In genomic region chr20:46566125-46566524, GRCh38 we compare ENCODE assay signal across 19 cellular contexts. TPM values are rescaled to one million over a fixed set of nuclear protein-coding genes. Genes with fewer than 3 reads are reported as not detected.
DNase-seq lines count a peak whose midpoint lies in the region; FAIRE-seq and TF ChIP-seq lines count a peak whose summit lies in the region.
"Had no signal": no experiment of that assay in that cellular context is flagged by ENCODE, and none has a peak within 500 bp of the region (broad histone marks: within the 10 kb centered on the region; RNA-seq: fewer than 3 reads in every experiment).

No MANE protein-coding gene starts in this region.

- H2BK12ac ChIP-seq in H1 (ENCODE audit: low read depth, low read length) (no peak overlapping the region), trophoblast cell (ENCODE audit: low read length) (peak overlapping the region; percentile 70)

- H3K9me3 ChIP-seq in H1 (ENCODE audit: insufficient read depth in 2 of 2, low read depth in 1 of 2, low read length in 1 of 2): no peaks in the 10 kb centered on the region
- H3K9me3 ChIP-seq in trophoblast cell (ENCODE audit: insufficient read depth, low read depth, low read length): no peaks in the 10 kb centered on the region
- no peaks in the 10 kb centered on the region for H3K9me3 ChIP-seq in kidney (ENCODE audit: control insufficient read depth in 1 of 2, low read length in 2 of 2)
- H3K9me3 ChIP-seq: Caco-2 had no signal

- H3K36me3 ChIP-seq in H7 (replicated peaks; ENCODE audit: control insufficient read depth, insufficient read depth, low read length) (no peaks in the 10 kb centered on the region), H1 (ENCODE audit: control insufficient read depth in 2 of 4, insufficient read depth in 4 of 4, low read length in 3 of 4) (no peaks in the 10 kb centered on the region), trophoblast cell (ENCODE audit: control insufficient read depth in 1 of 2, insufficient read depth in 2 of 2, low read length in 2 of 2) (no peaks in the 10 kb centered on the region), kidney (ENCODE audit: control insufficient read depth in 1 of 2, insufficient read depth in 2 of 2, low read length in 2 of 2) (peaks cover 0 to 2% of the 10 kb centered on the region in 2 donors)

- FAIRE-seq in H1 (lab: Jason Lieb, UNC) (no peak), kidney (lab: Jason Lieb, UNC) (no peak)
- FAIRE-seq: G401.6, GM12892 had no signal

- no peak overlapping the region for H3K4ac ChIP-seq in H1 (replicated peaks; ENCODE audit: insufficient read length, low read depth, low read length)
- no peak overlapping the region for H3K4ac ChIP-seq in trophoblast cell (ENCODE audit: low read depth, low read length)

- H3K79me1 ChIP-seq in H1 (ENCODE audit: low read depth, low read length): no peaks in the 10 kb centered on the region
- H3K79me1 ChIP-seq in trophoblast cell (ENCODE audit: low read length): no peaks in the 10 kb centered on the region

- no peak overlapping the region for H4K5ac ChIP-seq in H1 (ENCODE audit: insufficient read length, low read depth, low read length)

- H3K4me1 Mint-ChIP-seq in activated T-helper 2 cell treated with anti-CD3 and anti-CD28 coated beads, Interferon-gamma antibody, Interleukin-2, Interleukin-4, amounts not matched to agents 10 μg/mL and 5 μg/mL and 100 μg/mL, durations not matched to agents 14 hours and 24 hours and 36 hours (ENCODE audit: low read depth): peaks cover 5% of the 10 kb centered on the region
- H3K4me1 Mint-ChIP-seq: CD4-positive, CD25-positive, alpha-beta regulatory T cell had no signal

- CTCF ChIA-PET in H1 (lab: Charles Lee; ENCODE audit: partially characterized antibody): interaction anchor here (1.3 to 2.4 kb wide), 4 partner anchors 11 to 117 kb away, joined by 4 to 14 read pairs (median 6); partner anchors contain the start of gene OCSTAMP

- no peak overlapping the region for H2BK20ac ChIP-seq in H1 (ENCODE audit: low read length)

- TF ChIP-seq POLR2A in H1 (IDR thresholded peaks at IDR 0.05; ENCODE audit: control extremely low read depth in 1 of 2, low read depth in 2 of 2, low read length in 2 of 2): no peak

- intact Hi-C loops in kidney (cut with DNase I): no loop called here
- intact Hi-C loops in activated T-helper 2 cell treated with anti-CD3 and anti-CD28 coated beads, Interferon-gamma antibody, Interleukin-2, Interleukin-4, amounts not matched to agents 10 μg/mL and 5 μg/mL and 100 μg/mL, durations not matched to agents 14 hours and 24 hours and 36 hours (cut with micrococcal nuclease): no loop called here

- DNase-seq in H7: peak; percentile 13
- DNase-seq in H1 (ENCODE audit: low read depth in 1 of 2, low spot score in 2 of 2): no peak
- no peak for DNase-seq in trophoblast cell
- DNase-seq in NCI-H226: no peak
- DNase-seq in kidney: no peak
- DNase-seq in activated T-helper 2 cell treated with anti-CD3 and anti-CD28 coated beads, Interferon-gamma antibody, Interleukin-2, Interleukin-4, amounts not matched to agents 10 μg/mL and 5 μg/mL and 100 μg/mL, durations not matched to agents 14 hours and 24 hours and 36 hours (ENCODE audit: low spot score): no peak
- DNase-seq: C1 segment of cervical spinal cord; Caco-2; CD4-positive, CD25-positive, alpha-beta regulatory T cell; CD8-positive, alpha-beta T cell; DMS153; DND-41; GOT3; H9 had no signal

- peaks cover 2% of the 10 kb centered on the region; the same call in 1 of the 2 replicates for H3K23me2 ChIP-seq in H1 (ENCODE audit: low read depth, low read length)

- H3K79me2 ChIP-seq in H1 (ENCODE audit: control insufficient read depth in 1 of 2, insufficient read depth in 2 of 2, low read length in 2 of 2) (no peaks in the 10 kb centered on the region), trophoblast cell (ENCODE audit: control insufficient read depth, insufficient read depth, low read length, poor library complexity) (no peaks in the 10 kb centered on the region)

- peaks cover 21% of the 10 kb centered on the region for H3K27me3 Mint-ChIP-seq in activated T-helper 2 cell treated with anti-CD3 and anti-CD28 coated beads, Interferon-gamma antibody, Interleukin-2, Interleukin-4, amounts not matched to agents 10 μg/mL and 5 μg/mL and 100 μg/mL, durations not matched to agents 14 hours and 24 hours and 36 hours (ENCODE audit: low read depth)

- H3K23ac ChIP-seq in H1 (ENCODE audit: insufficient read length) (no peak overlapping the region), trophoblast cell (ENCODE audit: low read length) (no peak overlapping the region)

- H4K12ac ChIP-seq in trophoblast cell (ENCODE audit: low read depth, low read length): no peak overlapping the region

- no peak for TF ChIP-seq EP300 in H1 (IDR thresholded peaks at IDR 0.05; ENCODE audit: borderline replicate concordance in 1 of 2, low read depth in 2 of 2, low read length in 2 of 2)

- H3K27me3 ChIP-seq in H7 (ENCODE audit: control insufficient read depth, insufficient read depth, low read length) (no peaks in the 10 kb centered on the region), H1 (replicated peaks in 1 of 4; ENCODE audit: control insufficient read depth in 3 of 4, extremely low read depth in 1 of 4, insufficient read depth in 3 of 4, low read length in 3 of 4) (no peaks in the 10 kb centered on the region), trophoblast cell (ENCODE audit: insufficient read depth, low read length) (no peaks in the 10 kb centered on the region)

- 93% methylated on average over 10 of the region's 10 CpGs; no CpG with 5 or more reads in 1 of the 2 experiments for WGBS in H1 (ENCODE audit: extremely low coverage in 1 of 2, insufficient coverage in 1 of 2, insufficient read length in 1 of 2, insufficient replicate concordance in 2 of 2, low coverage in 1 of 2, low lambda C conversion rate in 2 of 2, missing lambda C conversion rate in 1 of 2), 2 experiments
- WGBS in trophoblast cell (ENCODE audit: extremely low coverage, insufficient coverage, insufficient read length): no CpG with 5 or more reads among the region's 10 CpGs

- H3K9me3 Mint-ChIP-seq in activated T-helper 2 cell treated with anti-CD3 and anti-CD28 coated beads, Interferon-gamma antibody, Interleukin-2, Interleukin-4, amounts not matched to agents 10 μg/mL and 5 μg/mL and 100 μg/mL, durations not matched to agents 14 hours and 24 hours and 36 hours: no peaks in the 10 kb centered on the region
- H3K9me3 Mint-ChIP-seq: CD4-positive, CD25-positive, alpha-beta regulatory T cell; CD8-positive, alpha-beta T cell; H9 had no signal

- no peak overlapping the region for H3K4me2 ChIP-seq in H1 (ENCODE audit: insufficient read depth in 1 of 2, low read depth in 2 of 2, low read length in 2 of 2)
- no peak overlapping the region for H3K4me2 ChIP-seq in trophoblast cell (ENCODE audit: low read length)

- POLR2A ChIA-PET in H1 (lab: Charles Lee; ENCODE audit: partially characterized antibody): no interaction called here

- TF ChIP-seq CTCF in H1 (IDR thresholded peaks at IDR 0.05; ENCODE audit: control extremely low read depth in 1 of 3, insufficient read depth in 1 of 3, low read depth in 1 of 3, low read length in 3 of 3) (no peak), kidney (IDR thresholded peaks at IDR 0.05; ENCODE audit: borderline replicate concordance, extremely low read depth, insufficient read depth) (no peak)

- H2AFZ ChIP-seq in H1 (ENCODE audit: low read length): no peak overlapping the region
- no peak overlapping the region for H2AFZ ChIP-seq in trophoblast cell (ENCODE audit: insufficient read depth, low read length, poor library complexity)

- H3K27ac ChIP-seq in H1 (ENCODE audit: low read depth, low read length) (no peak overlapping the region), trophoblast cell (ENCODE audit: low read depth, low read length) (no peak overlapping the region), kidney (ENCODE audit: low read depth in 2 of 2, low read length in 2 of 2) (no peak overlapping the region)

- H4K8ac ChIP-seq in H1 (ENCODE audit: extremely low read depth, insufficient read depth, low read length) (peak overlapping the region; percentile 81), trophoblast cell (ENCODE audit: low read depth, low read length) (no peak overlapping the region)

- no peak overlapping the region for H3K4me3 ChIP-seq in H7 (ENCODE audit: insufficient read depth, low read depth, low read length)
- H3K4me3 ChIP-seq in H1 (ENCODE audit: extremely low read depth in 1 of 4, insufficient read depth in 2 of 4, low read depth in 3 of 4, low read length in 4 of 4): no peak overlapping the region
- H3K4me3 ChIP-seq in trophoblast cell (ENCODE audit: low read depth, low read length): no peak overlapping the region
- H3K4me3 ChIP-seq in kidney (ENCODE audit: low read length in 2 of 2): no peak overlapping the region

- H2BK120ac ChIP-seq in H1 (replicated peaks; ENCODE audit: low read depth, low read length) (no peak overlapping the region), trophoblast cell (ENCODE audit: insufficient read depth, low read length, poor library complexity) (no peak overlapping the region)

- no peak for TF ChIP-seq RAD21 in H1 (IDR thresholded peaks at IDR 0.05 in 1 of 2, conservative IDR thresholded peaks at IDR 0.05 in 1 of 2; ENCODE audit: low read depth in 2 of 2, low read length in 2 of 2)

- no peak overlapping the region for H3K14ac ChIP-seq in H1 (ENCODE audit: insufficient read length)
- no peak overlapping the region for H3K14ac ChIP-seq in trophoblast cell (ENCODE audit: low read length)

- H3K4me3 Mint-ChIP-seq in activated T-helper 2 cell treated with anti-CD3 and anti-CD28 coated beads, Interferon-gamma antibody, Interleukin-2, Interleukin-4, amounts not matched to agents 10 μg/mL and 5 μg/mL and 100 μg/mL, durations not matched to agents 14 hours and 24 hours and 36 hours (ENCODE audit: low read depth): no peak overlapping the region
- H3K4me3 Mint-ChIP-seq: CD4-positive, CD25-positive, alpha-beta regulatory T cell; CD8-positive, alpha-beta T cell; H9 had no signal

- H4K20me1 ChIP-seq in H1 (replicated peaks in 1 of 2; ENCODE audit: control insufficient read depth in 1 of 2, insufficient read depth in 2 of 2, low read length in 2 of 2): no peaks in the 10 kb centered on the region

- H3K4me1 ChIP-seq in H1 (replicated peaks in 1 of 4; ENCODE audit: control insufficient read depth in 3 of 4, insufficient read depth in 4 of 4, low read length in 3 of 4) (peaks cover 8 to 17% (median 13%) of the 10 kb centered on the region in 4 experiments), trophoblast cell (ENCODE audit: control insufficient read depth in 1 of 2, insufficient read depth in 2 of 2, low read length in 2 of 2) (peaks cover 11 to 14% of the 10 kb centered on the region in 2 experiments), kidney (ENCODE audit: control insufficient read depth in 1 of 2, insufficient read depth in 1 of 2, low read depth in 1 of 2, low read length in 2 of 2) (peaks cover 0 to 6% of the 10 kb centered on the region in 2 donors)
- H3K4me1 ChIP-seq: Caco-2 had no signal

- no peaks in the 10 kb centered on the region for H3K36me3 Mint-ChIP-seq in activated T-helper 2 cell treated with anti-CD3 and anti-CD28 coated beads, Interferon-gamma antibody, Interleukin-2, Interleukin-4, amounts not matched to agents 10 μg/mL and 5 μg/mL and 100 μg/mL, durations not matched to agents 14 hours and 24 hours and 36 hours (ENCODE audit: low read depth)
- H3K36me3 Mint-ChIP-seq: CD4-positive, CD25-positive, alpha-beta regulatory T cell; CD8-positive, alpha-beta T cell had no signal

- H4K91ac ChIP-seq in H1 (replicated peaks; ENCODE audit: insufficient read length, low read length): no peak overlapping the region
- no peak overlapping the region for H4K91ac ChIP-seq in trophoblast cell (ENCODE audit: low read depth, low read length)

- no peak overlapping the region for H3K27ac Mint-ChIP-seq in activated T-helper 2 cell treated with anti-CD3 and anti-CD28 coated beads, Interferon-gamma antibody, Interleukin-2, Interleukin-4, amounts not matched to agents 10 μg/mL and 5 μg/mL and 100 μg/mL, durations not matched to agents 14 hours and 24 hours and 36 hours
- H3K27ac Mint-ChIP-seq: CD4-positive, CD25-positive, alpha-beta regulatory T cell; CD8-positive, alpha-beta T cell had no signal

- no peak overlapping the region for H3K56ac ChIP-seq in H1 (replicated peaks; ENCODE audit: insufficient read length, low read depth, low read length)

- H3K18ac ChIP-seq in H1 (ENCODE audit: extremely low read depth, low read length): no peak overlapping the region
- no peak overlapping the region for H3K18ac ChIP-seq in trophoblast cell (ENCODE audit: low read length)

- no peak overlapping the region for H2BK15ac ChIP-seq in H1 (ENCODE audit: low read length)

- H3K9ac ChIP-seq in H1 (replicated peaks in 1 of 4; ENCODE audit: extremely low read depth in 1 of 4, low read depth in 3 of 4, low read length in 3 of 4) (no peak overlapping the region), trophoblast cell (ENCODE audit: low read length) (peak overlapping the region; percentile 17), kidney (ENCODE audit: low read length in 2 of 2) (no peak overlapping the region)

- no peak overlapping the region for H2BK5ac ChIP-seq in H1 (ENCODE audit: low read depth, low read length)
- no peak overlapping the region for H2BK5ac ChIP-seq in trophoblast cell (ENCODE audit: low read depth, low read length, poor library complexity)

- H2AK5ac ChIP-seq in H1 (ENCODE audit: low read depth, low read length) (no peak overlapping the region), trophoblast cell (ENCODE audit: low read length) (no peak overlapping the region)

RNA-seq across cellular contexts. Expression of gene OCSTAMP, which starts 15.7 kb away (rescaled TPM):
- not detected in 2 replicates for total RNA-seq in H7 (2014; rRNA removed; shearing (Covaris generic))
- 0.13 and 0.25 TPM in 2 replicates for total RNA-seq in H1 (2021; fragmentation: NEBNext Ultra II Directional; extraction: Animal tissue kit (Norgen Biotek cat#: 25700))
- polyA plus RNA-seq in H1 (2011; rRNA removed) (0.09 and 0.14 TPM in 2 replicates), kidney (ENCODE audit: insufficient read depth, low read depth, low replicate concordance) (not detected)
- polyA plus RNA-seq in H1 (2011; cell fraction: cytosol; rRNA removed): 0.12 TPM
- polyA plus RNA-seq in H1 (2011; cell fraction: nucleus; rRNA removed): not detected
- polyA plus RNA-seq in H1 (2012, experiment 1 of 2): 0.08 to 0.10 TPM (median 0.08 TPM) in 3 of 4 replicates, not detected in the other
- 0.10 TPM for polyA plus RNA-seq in H1 (2012, experiment 2 of 2)
- polyA plus RNA-seq in H1 (2013, experiment 1 of 2): 0.18 TPM
- polyA plus RNA-seq in H1 (2013, experiment 2 of 2): 0.18 TPM
- not detected in 2 replicates for polyA minus RNA-seq in H1 (2011; rRNA and poly(A)+ RNA removed)
- not detected for polyA minus RNA-seq in H1 (2011; cell fraction: cytosol; rRNA and poly(A)+ RNA removed)
- 0.60 TPM for polyA minus RNA-seq in H1 (2011; cell fraction: nucleus; rRNA and poly(A)+ RNA removed)
- 0.03 and 0.04 TPM in 2 replicates for polyA plus RNA-seq in trophoblast cell (2013)
- not detected for total RNA-seq in kidney
- total RNA-seq in activated T-helper 2 cell treated with anti-CD3 and anti-CD28 coated beads, Interferon-gamma antibody, Interleukin-2, Interleukin-4, amounts not matched to agents 10 μg/mL and 5 μg/mL and 100 μg/mL, durations not matched to agents 14 hours and 24 hours and 36 hours: not detected in 2 replicates
- total RNA-seq: A172; A673; Caco-2; CD4-positive, CD25-positive, alpha-beta regulatory T cell; CD8-positive, alpha-beta T cell; H9 had no signal
- polyA plus RNA-seq: BJ; CD4-positive, CD25-positive, alpha-beta regulatory T cell had no signal

RNA-seq across cellular contexts. Expression of gene ZNF334, which starts 52.8 kb away (rescaled TPM):
- total RNA-seq in H7 (2014; rRNA removed; shearing (Covaris generic)): 3.9 and 9.1 TPM in 2 replicates
- total RNA-seq in H1 (2021; fragmentation: NEBNext Ultra II Directional; extraction: Animal tissue kit (Norgen Biotek cat#: 25700)): 15.9 and 17.8 TPM in 2 replicates
- polyA plus RNA-seq in H1 (2011; rRNA removed) (6.2 and 8.8 TPM in 2 replicates), kidney (ENCODE audit: insufficient read depth, low read depth, low replicate concordance) (3.7 TPM)
- 14.9 TPM for polyA plus RNA-seq in H1 (2011; cell fraction: cytosol; rRNA removed)
- 13.5 TPM for polyA plus RNA-seq in H1 (2011; cell fraction: nucleus; rRNA removed)
- polyA plus RNA-seq in H1 (2012, experiment 1 of 2): 9.4 to 16.9 TPM (median 10.3 TPM) in 4 replicates
- 0.54 TPM for polyA plus RNA-seq in H1 (2012, experiment 2 of 2)
- polyA plus RNA-seq in H1 (2013, experiment 1 of 2): 11.5 TPM
- 10.4 TPM for polyA plus RNA-seq in H1 (2013, experiment 2 of 2)
- polyA minus RNA-seq in H1 (2011; rRNA and poly(A)+ RNA removed): 16.8 and 19.3 TPM in 2 replicates
- 10.0 TPM for polyA minus RNA-seq in H1 (2011; cell fraction: cytosol; rRNA and poly(A)+ RNA removed)
- 35.9 TPM for polyA minus RNA-seq in H1 (2011; cell fraction: nucleus; rRNA and poly(A)+ RNA removed)
- polyA plus RNA-seq in trophoblast cell (2013): 6.2 and 7.1 TPM in 2 replicates
- 8.2 TPM for total RNA-seq in kidney
- total RNA-seq in activated T-helper 2 cell treated with anti-CD3 and anti-CD28 coated beads, Interferon-gamma antibody, Interleukin-2, Interleukin-4, amounts not matched to agents 10 μg/mL and 5 μg/mL and 100 μg/mL, durations not matched to agents 14 hours and 24 hours and 36 hours: 1.2 and 1.4 TPM in 2 replicates
- total RNA-seq: Caco-2 had no signal
